In genomic region chr15:36254446-36254845, GRCh38 we compare ENCODE assay signal across 24 cellular contexts.
A peak's percentile ranks its signal among the peaks of the same experiment; 100 is the strongest.
DNase-seq lines count a peak whose midpoint lies in the region; ATAC-seq and TF ChIP-seq lines count a peak whose summit lies in the region.
"Had no signal": no experiment of that assay in that cellular context is flagged by ENCODE, and none has a peak within 500 bp of the region (broad histone marks: within the 10 kb centered on the region; RNA-seq: fewer than 3 reads in every experiment).

No MANE protein-coding gene starts in this region.

- H2AFZ ChIP-seq in HCT116 (ENCODE audit: low read depth, low read length, poor library complexity, severe bottlenecking), result peak overlapping the region; percentile 86

- no peak overlapping the region for H3K4me2 ChIP-seq in HCT116 (ENCODE audit: low read length)

- no peaks in the 10 kb centered on the region for H3K36me3 ChIP-seq in HCT116 (ENCODE audit: control insufficient read depth in 1 of 2, insufficient read depth in 2 of 2, low read length in 2 of 2)
- H3K36me3 ChIP-seq in spleen, result no peaks in the 10 kb centered on the region
- H3K36me3 ChIP-seq: Peyer's patch, SJCRH30 had no signal

- peak; percentile 69 for DNase-seq in DMS114 treated with DMSO at 0.1 percent for 48 hours (lab: John Stamatoyannopoulos, UW; ENCODE audit: unreplicated experiment)
- no peak for DNase-seq in HCT116 (ENCODE audit: low read depth, low spot score)
- DNase-seq in fibroblast of pulmonary artery (ENCODE audit: low read depth), result peak; percentile 10
- no peak for DNase-seq in spleen
- DNase-seq in natural killer cell treated with Interleukin-12 subunit alpha and Interleukin-12 subunit beta and Interleukin-15 and Interleukin-18, amount 100 ng/mL, for 72 hours (ENCODE audit: low spot score), result no peak
- no peak for DNase-seq in NCI-H524 (lab: John Stamatoyannopoulos, UW)
- DNase-seq in NCI-H2107 treated with DMSO at 0.1 percent for 48 hours (lab: John Stamatoyannopoulos, UW; ENCODE audit: unreplicated experiment), result no peak
- DNase-seq: ACHN; C1 segment of cervical spinal cord; CD8-positive, alpha-beta T cell; DMS153; EL; GF-D8; H7; KBM-7; NCI-H1092 treated with DMSO at 0.1 percent for 48 hours; NCI-H1436 treated with DMSO at 0.1 percent for 48 hours; NCI-H1930; NCI-H2171; NCI-H345; NCI-H524 treated with DMSO at 0.1 percent for 48 hours; NCI-H82; Peyer's patch; SJCRH30 had no signal

- ATAC-seq in HCT116, result no peak
- ATAC-seq in natural killer cell treated with Interleukin-12 subunit alpha and Interleukin-12 subunit beta and Interleukin-15 and Interleukin-18, amount 100 ng/mL, for 72 hours, result no peak
- ATAC-seq: CD8-positive, alpha-beta T cell had no signal

- TF ChIP-seq CTCF in HCT116 (IDR thresholded peaks at IDR 0.05 in 2 of 3, conservative IDR thresholded peaks at IDR 0.05 in 1 of 3; ENCODE audit: borderline replicate concordance in 1 of 3, insufficient read depth in 1 of 3, low read depth in 2 of 3, low read length in 2 of 3) (no peak), fibroblast of pulmonary artery (IDR thresholded peaks at IDR 0.05; ENCODE audit: low read length, missing control alignments) (no peak), spleen (IDR thresholded peaks at IDR 0.05 in 8 of 11, conservative IDR thresholded peaks at IDR 0.05 in 3 of 11) (no peak)

- no peaks in the 10 kb centered on the region for H3K36me3 Mint-ChIP-seq in natural killer cell treated with Interleukin-12 subunit alpha and Interleukin-12 subunit beta and Interleukin-15 and Interleukin-18, amount 100 ng/mL, for 72 hours
- H3K36me3 Mint-ChIP-seq: CD8-positive, alpha-beta T cell had no signal

- no TSS peak for BruUV-seq in HCT116 (replicated peaks; lab: Mats Ljungman, UMichigan)

- TF ChIP-seq RAD21 in HCT116 (IDR thresholded peaks at IDR 0.05; ENCODE audit: low read depth), result no peak

- H3K4me3 ChIP-seq in HCT116 (replicated peaks in 1 of 2; ENCODE audit: low read depth in 1 of 2, low read length in 2 of 2) (no peak overlapping the region), fibroblast of pulmonary artery (replicated peaks; ENCODE audit: low read depth, low read length) (no peak overlapping the region), spleen (no peak overlapping the region)
- H3K4me3 ChIP-seq: Peyer's patch, SJCRH30 had no signal

- no peaks in the 10 kb centered on the region for H4K20me1 ChIP-seq in HCT116 (ENCODE audit: insufficient read depth)

- POLR2A ChIA-PET in HCT116 (lab: Charles Lee), result no interaction called here

- H3K27me3 Mint-ChIP-seq in natural killer cell treated with Interleukin-12 subunit alpha and Interleukin-12 subunit beta and Interleukin-15 and Interleukin-18, amount 100 ng/mL, for 72 hours, result no peaks in the 10 kb centered on the region

- no peaks in the 10 kb centered on the region for H3K4me1 ChIP-seq in HCT116 (ENCODE audit: control insufficient read depth in 1 of 2, insufficient read depth in 2 of 2, low read length in 2 of 2)
- peaks cover 0 to 2% (median 0%) of the 10 kb centered on the region in 6 donors for H3K4me1 ChIP-seq in spleen
- H3K4me1 ChIP-seq: Peyer's patch, SJCRH30 had no signal

- TF ChIP-seq POLR2A in HCT116 (IDR thresholded peaks at IDR 0.05; ENCODE audit: borderline replicate concordance, extremely low read depth, insufficient read depth, insufficient read length) (no peak), spleen (IDR thresholded peaks at IDR 0.05) (no peak)

- H3K27me3 ChIP-seq in HCT116 (ENCODE audit: insufficient read depth, low read length) (no peaks in the 10 kb centered on the region), spleen (replicated peaks in 1 of 7) (no peaks in the 10 kb centered on the region)
- H3K27me3 ChIP-seq: Peyer's patch, SJCRH30 had no signal

- no peak overlapping the region for H3K27ac Mint-ChIP-seq in natural killer cell treated with Interleukin-12 subunit alpha and Interleukin-12 subunit beta and Interleukin-15 and Interleukin-18, amount 100 ng/mL, for 72 hours
- H3K27ac Mint-ChIP-seq: CD8-positive, alpha-beta T cell had no signal

- H3K9me3 ChIP-seq in HCT116 (ENCODE audit: control insufficient read depth in 1 of 2, insufficient read depth in 1 of 2, low read depth in 1 of 2, low read length in 2 of 2) (no peaks in the 10 kb centered on the region), spleen (peaks cover 0 to 3% (median 0%) of the 10 kb centered on the region in 8 donors)
- H3K9me3 ChIP-seq: Peyer's patch, SJCRH30 had no signal

- H3K79me2 ChIP-seq in HCT116 (ENCODE audit: insufficient read depth, low read length), result no peaks in the 10 kb centered on the region

- H3K9me3 Mint-ChIP-seq in natural killer cell treated with Interleukin-12 subunit alpha and Interleukin-12 subunit beta and Interleukin-15 and Interleukin-18, amount 100 ng/mL, for 72 hours, result no peaks in the 10 kb centered on the region

- no peak overlapping the region for H3K27ac ChIP-seq in HCT116 (ENCODE audit: low read depth, low read length)
- peak overlapping the region in 6 of 8 donors; percentile 24 to 65 (median 56) for H3K27ac ChIP-seq in spleen
- H3K27ac ChIP-seq: Peyer's patch, SJCRH30 had no signal

- no peaks in the 10 kb centered on the region for H3K4me1 Mint-ChIP-seq in natural killer cell treated with Interleukin-12 subunit alpha and Interleukin-12 subunit beta and Interleukin-15 and Interleukin-18, amount 100 ng/mL, for 72 hours (ENCODE audit: low read depth in 2 of 2)

- intact Hi-C loops in HCT116 (cut with micrococcal nuclease) (no loop called here), spleen (cut with DNase I; ENCODE audit: low total_unique reads) (no loop called here)

- CTCF ChIA-PET in HCT116 (lab: Charles Lee), result interaction anchor here (0.7 kb wide), 1 partner anchor 629 kb away, joined by 4 read pairs; no protein-coding TSS in a partner anchor

- H3K4me3 Mint-ChIP-seq in natural killer cell treated with Interleukin-12 subunit alpha and Interleukin-12 subunit beta and Interleukin-15 and Interleukin-18, amount 100 ng/mL, for 72 hours, result no peak overlapping the region
- H3K4me3 Mint-ChIP-seq: CD8-positive, alpha-beta T cell had no signal

- H3K9me2 ChIP-seq in HCT116 (ENCODE audit: insufficient read depth), result no peaks in the 10 kb centered on the region

- RAD21 ChIA-PET in HCT116 (lab: Charles Lee; ENCODE audit: low non-redundant PET in 1 of 2, low total read pairs in 2 of 2, uncharacterized antibody in 2 of 2, unreplicated experiment in 2 of 2), result interaction anchor here in 1 of 2 experiments (0.6 kb wide), 1 partner anchor 501 kb away, joined by 3 read pairs; no protein-coding TSS in a partner anchor

- H3K9ac ChIP-seq in HCT116 (ENCODE audit: low read length), result no peak overlapping the region

TF ChIP-seq in HCT116, 20 proteins besides CTCF, POLR2A, EP300 and RAD21:
- TF ChIP-seq ATF3 (IDR thresholded peaks at IDR 0.05) (no peak), SP1 (IDR thresholded peaks at IDR 0.05; ENCODE audit: low read depth) (no peak), EZH2 (IDR thresholded peaks at IDR 0.05) (no peak), FOSL1 (IDR thresholded peaks at IDR 0.05; ENCODE audit: low read depth) (no peak)

Comparison
In these comparisons a context has a peak if more than half of its experiments do, and no peak if none do; other contexts are left out.
1. DNase-seq: peak in DMS114 treated with DMSO at 0.1 percent for 48 hours (single experiment) and fibroblast of pulmonary artery (single experiment); none in HCT116 (single experiment), spleen (single experiment), natural killer cell treated with Interleukin-12 subunit alpha and Interleukin-12 subunit beta and Interleukin-15 and Interleukin-18, amount 100 ng/mL, for 72 hours (single experiment), NCI-H524 (0 of 2) and NCI-H2107 treated with DMSO at 0.1 percent for 48 hours (single experiment).